In genomic region chr21:21788591-21788990, GRCh38 we compare ENCODE assay signal across 32 cellular contexts.
"Had no signal": no experiment of that assay in that cellular context is flagged by ENCODE, and none has a peak within 500 bp of the region (broad histone marks: within the 10 kb centered on the region; RNA-seq: fewer than 3 reads in every experiment).

No MANE protein-coding gene starts in this region.

- H3K4me1 ChIP-seq: adrenal gland, body of pancreas, colonic mucosa, esophagus squamous epithelium, foreskin keratinocyte, gastrocnemius medialis, heart left ventricle had no signal

- H3K4me3 Mint-ChIP-seq: activated CD4-positive, alpha-beta memory T cell treated with anti-CD3 and anti-CD28 coated beads for 36 hours; activated CD4-positive, alpha-beta T cell treated with anti-CD3 and anti-CD28 coated beads for 36 hours; activated CD4-positive, alpha-beta T cell treated with anti-CD3 and anti-CD28 coated beads, Interleukin-2, amount 10 ng/mL, durations not matched to agents 24 days and 14 days; activated CD8-positive, alpha-beta memory T cell treated with anti-CD3 and anti-CD28 coated beads, Interleukin-2, amount 10 ng/mL, durations not matched to agents 7 days and 5 days; activated CD8-positive, alpha-beta T cell treated with anti-CD3 and anti-CD28 coated beads, Interleukin-2, amount 10 ng/mL, durations not matched to agents 7 days and 5 days; activated naive CD4-positive, alpha-beta T cell treated with anti-CD3 and anti-CD28 coated beads for 36 hours; activated naive CD4-positive, alpha-beta T cell treated with anti-CD3 and anti-CD28 coated beads, Interleukin-2, amount 50 U/mL, for 24 hours; activated naive CD8-positive, alpha-beta T cell treated with anti-CD3 and anti-CD28 coated beads for 36 hours; activated naive CD8-positive, alpha-beta T cell treated with anti-CD3 and anti-CD28 coated beads, Interleukin-2, amount 50 U/mL, for 24 hours; activated T-helper 1 cell treated with anti-CD3 and anti-CD28 coated beads, Interleukin-12 subunit alpha, Interleukin-12 subunit beta, Interleukin-2, Interleukin-4 antibody, amounts not matched to agents 30 ng/mL and 10 ng/mL and 1 ng/mL, durations not matched to agents 14 hours and 24 hours and 36 hours had no signal

- H3K36me3 ChIP-seq: adrenal gland, colonic mucosa, esophagus squamous epithelium, gastrocnemius medialis, heart left ventricle had no signal

- H3K9me3 ChIP-seq: adrenal gland, body of pancreas, colonic mucosa had no signal

- DNase-seq: activated CD4-positive, alpha-beta memory T cell treated with anti-CD3 and anti-CD28 coated beads for 36 hours; activated CD4-positive, alpha-beta T cell treated with anti-CD3 and anti-CD28 coated beads for 36 hours; activated CD4-positive, alpha-beta T cell treated with anti-CD3 and anti-CD28 coated beads, Interleukin-2, amount 10 ng/mL, durations not matched to agents 24 days and 14 days; activated CD4-positive, CD25-positive, alpha-beta regulatory T cell; activated CD4-positive, CD25-positive, alpha-beta regulatory T cell treated with anti-CD3 and anti-CD28 coated beads, Interleukin-2, amount 50 U/mL, for 72 hours; activated CD8-positive, alpha-beta memory T cell treated with anti-CD3 and anti-CD28 coated beads, Interleukin-2, amount 10 ng/mL, durations not matched to agents 7 days and 5 days; activated CD8-positive, alpha-beta memory T cell treated with anti-CD3 and anti-CD28 coated beads, Interleukin-2, amount 50 U/mL, for 4 hours; activated CD8-positive, alpha-beta T cell treated with anti-CD3 and anti-CD28 coated beads, Interleukin-2, amount 10 ng/mL, durations not matched to agents 7 days and 5 days; activated effector memory CD4-positive, alpha-beta T cell treated with anti-CD3 and anti-CD28 coated beads, Interleukin-2, amount 50 U/mL, for 16 hours; activated naive CD4-positive, alpha-beta T cell treated with anti-CD3 and anti-CD28 coated beads for 36 hours; activated naive CD8-positive, alpha-beta T cell treated with anti-CD3 and anti-CD28 coated beads for 36 hours; activated naive CD8-positive, alpha-beta T cell treated with anti-CD3 and anti-CD28 coated beads, Interleukin-2, amount 50 U/mL, for 24 hours; activated T-cell treated with anti-CD3 and anti-CD28 coated beads, Interleukin-2, amount 50 U/mL, for 1 hour; activated T-cell treated with anti-CD3 and anti-CD28 coated beads, Interleukin-2, amount 50 U/mL, for 48 hours; adrenal gland; amygdala; aorta; body of pancreas; colonic mucosa; effector CD8-positive, alpha-beta T cell; esophagus squamous epithelium; gastrocnemius medialis; glutamatergic neuron; heart left ventricle; T-helper 2 cell had no signal

- H3K27me3 Mint-ChIP-seq: activated CD4-positive, alpha-beta memory T cell treated with anti-CD3 and anti-CD28 coated beads for 36 hours; activated CD4-positive, alpha-beta T cell treated with anti-CD3 and anti-CD28 coated beads for 36 hours; activated CD4-positive, alpha-beta T cell treated with anti-CD3 and anti-CD28 coated beads, Interleukin-2, amount 10 ng/mL, durations not matched to agents 24 days and 14 days; activated CD8-positive, alpha-beta memory T cell treated with anti-CD3 and anti-CD28 coated beads, Interleukin-2, amount 10 ng/mL, durations not matched to agents 7 days and 5 days; activated naive CD4-positive, alpha-beta T cell treated with anti-CD3 and anti-CD28 coated beads, Interleukin-2, amount 50 U/mL, for 24 hours; activated naive CD8-positive, alpha-beta T cell treated with anti-CD3 and anti-CD28 coated beads for 36 hours; activated naive CD8-positive, alpha-beta T cell treated with anti-CD3 and anti-CD28 coated beads, Interleukin-2, amount 50 U/mL, for 24 hours had no signal

- ATAC-seq: activated CD4-positive, alpha-beta T cell treated with anti-CD3 and anti-CD28 coated beads for 36 hours; activated CD8-positive, alpha-beta memory T cell treated with anti-CD3 and anti-CD28 coated beads, Interleukin-2, amount 10 ng/mL, durations not matched to agents 7 days and 5 days; activated CD8-positive, alpha-beta T cell treated with anti-CD3 and anti-CD28 coated beads, Interleukin-2, amount 10 ng/mL, durations not matched to agents 7 days and 5 days; activated naive CD8-positive, alpha-beta T cell treated with anti-CD3 and anti-CD28 coated beads, Interleukin-2, amount 50 U/mL, for 24 hours; body of pancreas; foreskin keratinocyte; gastrocnemius medialis; heart left ventricle had no signal

- H3K36me3 Mint-ChIP-seq: activated CD4-positive, alpha-beta memory T cell treated with anti-CD3 and anti-CD28 coated beads for 36 hours; activated CD8-positive, alpha-beta memory T cell treated with anti-CD3 and anti-CD28 coated beads, Interleukin-2, amount 10 ng/mL, durations not matched to agents 7 days and 5 days; activated naive CD4-positive, alpha-beta T cell treated with anti-CD3 and anti-CD28 coated beads, Interleukin-2, amount 50 U/mL, for 24 hours; activated naive CD8-positive, alpha-beta T cell treated with anti-CD3 and anti-CD28 coated beads for 36 hours had no signal

- H3K9me3 Mint-ChIP-seq: activated CD4-positive, alpha-beta T cell treated with anti-CD3 and anti-CD28 coated beads, Interleukin-2, amount 10 ng/mL, durations not matched to agents 24 days and 14 days; activated naive CD4-positive, alpha-beta T cell treated with anti-CD3 and anti-CD28 coated beads for 36 hours had no signal

- H3K27ac ChIP-seq: adrenal gland, body of pancreas, colonic mucosa, epithelial cell of prostate, esophagus squamous epithelium, foreskin keratinocyte, gastrocnemius medialis, heart left ventricle had no signal

- H3K4me1 Mint-ChIP-seq: activated CD4-positive, alpha-beta T cell treated with anti-CD3 and anti-CD28 coated beads for 36 hours; activated CD4-positive, alpha-beta T cell treated with anti-CD3 and anti-CD28 coated beads, Interleukin-2, amount 10 ng/mL, durations not matched to agents 24 days and 14 days; activated CD8-positive, alpha-beta memory T cell treated with anti-CD3 and anti-CD28 coated beads, Interleukin-2, amount 10 ng/mL, durations not matched to agents 7 days and 5 days; activated naive CD4-positive, alpha-beta T cell treated with anti-CD3 and anti-CD28 coated beads, Interleukin-2, amount 50 U/mL, for 24 hours; activated naive CD8-positive, alpha-beta T cell treated with anti-CD3 and anti-CD28 coated beads for 36 hours; activated naive CD8-positive, alpha-beta T cell treated with anti-CD3 and anti-CD28 coated beads, Interleukin-2, amount 50 U/mL, for 24 hours had no signal

- FAIRE-seq: endometrium, endothelial cell of umbilical vein had no signal

- H3K4me3 ChIP-seq: adrenal gland, body of pancreas, colonic mucosa, esophagus squamous epithelium, gastrocnemius medialis, heart left ventricle had no signal

- H3K27me3 ChIP-seq: adrenal gland, body of pancreas, colonic mucosa, esophagus squamous epithelium, foreskin keratinocyte, gastrocnemius medialis, heart left ventricle had no signal

- H3K27ac Mint-ChIP-seq: activated CD4-positive, alpha-beta memory T cell treated with anti-CD3 and anti-CD28 coated beads for 36 hours; activated CD4-positive, alpha-beta T cell treated with anti-CD3 and anti-CD28 coated beads for 36 hours; activated CD4-positive, alpha-beta T cell treated with anti-CD3 and anti-CD28 coated beads, Interleukin-2, amount 10 ng/mL, durations not matched to agents 24 days and 14 days; activated CD8-positive, alpha-beta memory T cell treated with anti-CD3 and anti-CD28 coated beads, Interleukin-2, amount 10 ng/mL, durations not matched to agents 7 days and 5 days; activated CD8-positive, alpha-beta T cell treated with anti-CD3 and anti-CD28 coated beads, Interleukin-2, amount 10 ng/mL, durations not matched to agents 7 days and 5 days; activated naive CD4-positive, alpha-beta T cell treated with anti-CD3 and anti-CD28 coated beads for 36 hours; activated naive CD4-positive, alpha-beta T cell treated with anti-CD3 and anti-CD28 coated beads, Interleukin-2, amount 50 U/mL, for 24 hours; activated naive CD8-positive, alpha-beta T cell treated with anti-CD3 and anti-CD28 coated beads for 36 hours; activated naive CD8-positive, alpha-beta T cell treated with anti-CD3 and anti-CD28 coated beads, Interleukin-2, amount 50 U/mL, for 24 hours; activated T-helper 1 cell treated with anti-CD3 and anti-CD28 coated beads, Interleukin-12 subunit alpha, Interleukin-12 subunit beta, Interleukin-2, Interleukin-4 antibody, amounts not matched to agents 30 ng/mL and 10 ng/mL and 1 ng/mL, durations not matched to agents 14 hours and 24 hours and 36 hours; activated T-helper 2 cell treated with anti-CD3 and anti-CD28 coated beads, Interferon-gamma antibody, Interleukin-2, Interleukin-4, amounts not matched to agents 10 μg/mL and 5 μg/mL and 100 μg/mL, durations not matched to agents 14 hours and 24 hours and 36 hours had no signal
